9 cellular contexts compared by ENCODE assay signal in genomic region chr22:43151251-43152000, GRCh38. TPM values are rescaled to one million over a fixed set of nuclear protein-coding genes. Genes with fewer than 3 reads are reported as not detected.
DNase-seq lines count a peak whose midpoint lies in the region; ATAC-seq, FAIRE-seq and TF ChIP-seq lines count a peak whose summit lies in the region.
"Had no signal": no experiment of that assay in that cellular context is flagged by ENCODE, and none has a peak within 500 bp of the region (broad histone marks: within the 10 kb centered on the region; RNA-seq: fewer than 3 reads in every experiment).

Gene TSPO (plus strand): TSS chr22:43151559. CDS start chr22:43159239, 7,680 bp downstream.

- no peaks in the 10 kb centered on the region for H3K9me3 ChIP-seq in kidney (ENCODE audit: control insufficient read depth in 1 of 2, low read length in 2 of 2)

- intact Hi-C loops in kidney (cut with DNase I), result no loop called here

- H3K27ac ChIP-seq in kidney (ENCODE audit: low read depth in 2 of 2, low read length in 2 of 2), result peak within 1 kb of the TSS; percentile 74 to 87

- H3K9me3 Mint-ChIP-seq in IgD-negative memory B cell (no peaks in the 10 kb centered on the region), chondrocyte (ENCODE audit: low read depth) (no peaks in the 10 kb centered on the region)

- H3K4me1 ChIP-seq in kidney (ENCODE audit: control insufficient read depth in 1 of 2, insufficient read depth in 1 of 2, low read depth in 1 of 2, low read length in 2 of 2), result peaks cover 5 to 17% of the 10 kb centered on the region in 2 donors

- no peaks in the 10 kb centered on the region for H3K36me3 ChIP-seq in kidney (ENCODE audit: control insufficient read depth in 1 of 2, insufficient read depth in 2 of 2, low read length in 2 of 2)

- H3K9ac ChIP-seq in kidney (ENCODE audit: low read length in 2 of 2), result peak within 1 kb of the TSS; percentile 65 to 77

- no peak for FAIRE-seq in kidney (lab: Jason Lieb, UNC)
- FAIRE-seq: endometrium had no signal

- ATAC-seq in GM18867 (IDR thresholded peaks at IDR 0.05; ENCODE audit: unreplicated experiment), result no peak

- H3K27ac Mint-ChIP-seq in IgD-negative memory B cell (peak within 1 kb of the TSS in 2 of 3 donors; percentile 53 to 86), chondrocyte (ENCODE audit: unreplicated experiment) (peak within 1 kb of the TSS; percentile 94)

- H3K27me3 Mint-ChIP-seq in IgD-negative memory B cell (peaks cover 4% of the 10 kb centered on the region), chondrocyte (ENCODE audit: low read depth) (no peaks in the 10 kb centered on the region)

- peaks cover 17 to 25% (median 20%) of the 10 kb centered on the region in 3 donors for H3K4me1 Mint-ChIP-seq in IgD-negative memory B cell
- peaks cover 28% of the 10 kb centered on the region for H3K4me1 Mint-ChIP-seq in chondrocyte (ENCODE audit: low read depth)

- TF ChIP-seq CTCF in chondrocyte (IDR thresholded peaks at IDR 0.05) (no peak), kidney (IDR thresholded peaks at IDR 0.05; ENCODE audit: borderline replicate concordance, extremely low read depth, insufficient read depth) (no peak)

- peak within 1 kb of the TSS; percentile 67 to 69 for H3K4me3 ChIP-seq in kidney (ENCODE audit: low read length in 2 of 2)

- H3K4me3 Mint-ChIP-seq in IgD-negative memory B cell (peak within 1 kb of the TSS; percentile 69 to 97 (median 90)), chondrocyte (ENCODE audit: unreplicated experiment) (peak within 1 kb of the TSS; percentile 85)

- DNase-seq in DMS114 treated with DMSO at 0.1 percent for 48 hours (lab: John Stamatoyannopoulos, UW; ENCODE audit: unreplicated experiment), result peak; percentile 18
- DNase-seq in activated CD4-positive, alpha-beta T cell treated with anti-CD3 and anti-CD28 coated beads for 1 hour, result peak; percentile 45
- DNase-seq in chondrocyte (ENCODE audit: low spot score), result no peak
- peak; percentile 95 for DNase-seq in kidney
- peak; percentile 33 to 56 for DNase-seq in stimulated activated CD4-positive, alpha-beta T cell treated with anti-CD3 and anti-CD28 coated beads, Interleukin-12 subunit alpha, Interleukin-12 subunit beta, amount 100 ng/mL, for 24 hours (ENCODE audit: low read depth in 2 of 2)
- no peak for DNase-seq in NK-92 treated with Interleukin-12 subunit alpha and Interleukin-12 subunit beta, amount 100 ng/mL, for 24 hours (lab: John Stamatoyannopoulos, UW)

- H3K36me3 Mint-ChIP-seq in IgD-negative memory B cell (no peaks in the 10 kb centered on the region), chondrocyte (ENCODE audit: low read depth) (no peaks in the 10 kb centered on the region)

RNA-seq across cellular contexts. Expression of gene TSPO, which starts in this region (rescaled TPM):
- polyA plus RNA-seq in IgD-negative memory B cell (125 TPM), kidney (ENCODE audit: insufficient read depth, low read depth, low replicate concordance) (173 TPM)
- total RNA-seq in chondrocyte (80.5 to 292 TPM (median 288 TPM) in 3 replicates), kidney (134 TPM)

Comparison
In these comparisons a context has a peak if more than half of its experiments do, and no peak if none do; other contexts are left out.
1. DNase-seq: peak in DMS114 treated with DMSO at 0.1 percent for 48 hours (single experiment), activated CD4-positive, alpha-beta T cell treated with anti-CD3 and anti-CD28 coated beads for 1 hour (single experiment), kidney (single experiment) and stimulated activated CD4-positive, alpha-beta T cell treated with anti-CD3 and anti-CD28 coated beads, Interleukin-12 subunit alpha, Interleukin-12 subunit beta, amount 100 ng/mL, for 24 hours (2 of 2); none in chondrocyte (single experiment) and NK-92 treated with Interleukin-12 subunit alpha and Interleukin-12 subunit beta, amount 100 ng/mL, for 24 hours (single experiment).